14 cellular contexts compared by ENCODE assay signal in the genomic region with DNA sequence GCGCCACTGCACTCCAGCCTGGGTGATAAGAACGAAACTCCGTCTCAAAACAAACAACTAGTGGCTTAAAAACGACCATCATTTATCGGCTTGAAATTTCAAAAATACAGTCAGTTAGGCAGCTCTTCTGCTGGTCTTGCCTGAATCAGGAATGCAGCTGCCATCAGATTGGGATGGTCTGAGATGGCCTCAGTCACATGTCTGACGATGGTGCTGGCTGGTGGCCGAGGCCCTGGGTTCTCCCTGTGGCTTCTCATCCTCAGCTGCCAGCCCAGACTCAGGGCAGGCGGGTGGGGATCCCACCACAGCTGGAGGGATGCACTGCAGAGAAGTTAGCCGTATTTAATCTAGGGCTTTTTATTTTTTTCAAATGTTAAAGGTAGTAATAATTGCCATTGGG. TPM values are rescaled to one million over a fixed set of nuclear protein-coding genes. Genes with fewer than 3 reads are reported as not detected.
DNase-seq lines count a peak whose midpoint lies in the region; ATAC-seq and TF ChIP-seq lines count a peak whose summit lies in the region.
"Had no signal": no experiment of that assay in that cellular context is flagged by ENCODE, and none has a peak within 500 bp of the region (broad histone marks: within the 10 kb centered on the region; RNA-seq: fewer than 3 reads in every experiment).

No MANE protein-coding gene starts in this region.

- no peak for TF ChIP-seq EP300 in gastroesophageal sphincter (IDR thresholded peaks at IDR 0.05)
- no peak for TF ChIP-seq EP300 in sigmoid colon (IDR thresholded peaks at IDR 0.05)

- H3K9me3 ChIP-seq in T-helper 17 cell (ENCODE audit: control insufficient read depth, low read length, poor library complexity, severe bottlenecking) (no peaks in the 10 kb centered on the region), gastroesophageal sphincter (no peaks in the 10 kb centered on the region), sigmoid colon (no peaks in the 10 kb centered on the region)

- ATAC-seq in T-helper 17 cell: no peak
- ATAC-seq in gastroesophageal sphincter: no peak
- ATAC-seq in GM21786 (IDR thresholded peaks at IDR 0.05; ENCODE audit: unreplicated experiment): no peak
- no peak for ATAC-seq in GM21390 (IDR thresholded peaks at IDR 0.05; ENCODE audit: unreplicated experiment)

- H3K4me1 ChIP-seq in gastroesophageal sphincter (peaks cover 6 to 99% (median 22%) of the 10 kb centered on the region in 3 donors), sigmoid colon (peaks cover 0 to 98% (median 84%) of the 10 kb centered on the region in 4 donors)

- H3K27ac ChIP-seq in gastroesophageal sphincter: peak overlapping the region; percentile 30 to 97 (median 88)
- H3K27ac ChIP-seq in sigmoid colon: peak overlapping the region; percentile 91 to 99 (median 96)

- H3K4me3 ChIP-seq in gastroesophageal sphincter (peak overlapping the region in 1 of 2 donors; percentile 41), sigmoid colon (peak overlapping the region in 3 of 4 donors; percentile 39 to 50 (median 40))

- 57 to 80% methylated on average over 1 to 9 of the region's 9 CpGs for WGBS in gastroesophageal sphincter (ENCODE audit: low coverage in 1 of 2), 2 donors
- 90 to 92% methylated on average over 9 of the region's 9 CpGs for WGBS in sigmoid colon, 2 donors

- no peaks in the 10 kb centered on the region for H3K27me3 Mint-ChIP-seq in T-helper 17 cell
- no peaks in the 10 kb centered on the region for H3K27me3 Mint-ChIP-seq in glutamatergic neuron (ENCODE audit: unreplicated experiment)
- H3K27me3 Mint-ChIP-seq: CD4-positive, CD25-positive, alpha-beta regulatory T cell had no signal

- peaks cover 2% of the 10 kb centered on the region for H3K9me3 Mint-ChIP-seq in glutamatergic neuron (ENCODE audit: unreplicated experiment)
- H3K9me3 Mint-ChIP-seq: CD4-positive, CD25-positive, alpha-beta regulatory T cell had no signal

- no peaks in the 10 kb centered on the region for H3K27me3 ChIP-seq in gastroesophageal sphincter
- H3K27me3 ChIP-seq in sigmoid colon: no peaks in the 10 kb centered on the region

- intact Hi-C loops in sigmoid colon (cut with DNase I): loop anchor here (5.0 kb wide), 1 partner anchor 109 kb away; a partner anchor contains a TSS

- TF ChIP-seq POLR2A in gastroesophageal sphincter (IDR thresholded peaks at IDR 0.05) (no peak), sigmoid colon (IDR thresholded peaks at IDR 0.05) (no peak)

- H3K27ac Mint-ChIP-seq in T-helper 17 cell: peak overlapping the region; percentile 72
- no peak overlapping the region for H3K27ac Mint-ChIP-seq in glutamatergic neuron (ENCODE audit: unreplicated experiment)

- H3K4me3 Mint-ChIP-seq in T-helper 17 cell (no peak overlapping the region), glutamatergic neuron (ENCODE audit: unreplicated experiment) (no peak overlapping the region)
- H3K4me3 Mint-ChIP-seq: CD4-positive, CD25-positive, alpha-beta regulatory T cell had no signal

- H3K36me3 ChIP-seq in gastroesophageal sphincter (peaks cover 0 to 60% of the 10 kb centered on the region in 2 donors), sigmoid colon (peaks cover 0 to 24% (median 5%) of the 10 kb centered on the region in 4 donors)

- H3K36me3 Mint-ChIP-seq in T-helper 17 cell (ENCODE audit: low read depth): peaks cover 10% of the 10 kb centered on the region
- H3K36me3 Mint-ChIP-seq in glutamatergic neuron (ENCODE audit: unreplicated experiment): no peaks in the 10 kb centered on the region

- H3K4me1 Mint-ChIP-seq in T-helper 17 cell: peaks cover 39% of the 10 kb centered on the region
- H3K4me1 Mint-ChIP-seq in glutamatergic neuron (ENCODE audit: low read depth, unreplicated experiment): peaks cover 3% of the 10 kb centered on the region

- no peak for TF ChIP-seq CTCF in gastroesophageal sphincter (IDR thresholded peaks at IDR 0.05)
- TF ChIP-seq CTCF in sigmoid colon (IDR thresholded peaks at IDR 0.05): no peak
- no peak for TF ChIP-seq CTCF in glutamatergic neuron (IDR thresholded peaks at IDR 0.05; ENCODE audit: partially characterized antibody, unreplicated experiment)

- no peak for DNase-seq in T-helper 17 cell
- DNase-seq in sigmoid colon: no peak
- DNase-seq in NCI-H345 (lab: John Stamatoyannopoulos, UW): no peak
- DNase-seq in glutamatergic neuron: no peak
- DNase-seq: CD4-positive, CD25-positive, alpha-beta regulatory T cell; DMS53; H7; NCI-H187 treated with DMSO at 0.1 percent for 48 hours; NCI-H748 treated with DMSO at 0.1 percent for 48 hours; OCI-M1; RPMI8226 had no signal

RNA-seq across cellular contexts. Expression of a gene that starts 31.3 kb away (rescaled TPM):
- total RNA-seq in T-helper 17 cell: 10 to 100 TPM; 72.8 to 79.0 TPM
- total RNA-seq in gastroesophageal sphincter: 10 to 100 TPM; 44.7 to 59.4 (median 55.5) TPM
- 10 to 100 TPM; 22.9 to 40.2 (median 36.6) TPM for total RNA-seq in sigmoid colon
- 10 to 100 TPM in 1 of 3 donors, 1 to 10 TPM in 2; 3.0 to 18.4 (median 7.6) TPM for polyA plus RNA-seq in sigmoid colon
- total RNA-seq in glutamatergic neuron (ENCODE audit: unreplicated experiment): 1.6 TPM
